Comparison of ENCODE assay signal across 14 cellular contexts in genomic region chr3:37041546-37042195, GRCh38.
"Had no signal": no experiment of that assay in that cellular context is flagged by ENCODE, and none has a peak within 500 bp of the region (broad histone marks: within the 10 kb centered on the region; RNA-seq: fewer than 3 reads in every experiment).

No MANE protein-coding gene starts in this region.

- ATAC-seq: activated T-helper 17 cell treated with anti-CD3 and anti-CD28 coated beads, Interleukin-2, amount 50 U/mL, for 72 hours; effector memory CD8-positive, alpha-beta T cell; stimulated activated naive CD8-positive, alpha-beta T cell treated with anti-CD3 and anti-CD28 coated beads, Interleukin-15, amount 100 ng/mL, for 72 hours had no signal

- FAIRE-seq: TTC549, urothelium cell line had no signal

- DNase-seq: activated CD4-positive, alpha-beta T cell treated with anti-CD3 and anti-CD28 coated beads, Interleukin-2, amount 10 ng/mL, durations not matched to agents 7 days and 5 days; activated CD4-positive, CD25-positive, alpha-beta regulatory T cell; activated naive CD4-positive, alpha-beta T cell treated with anti-CD3 and anti-CD28 coated beads for 36 hours; activated T-cell treated with anti-CD3 and anti-CD28 coated beads for 4 hours; effector memory CD8-positive, alpha-beta T cell; mesenchymal stem cell; stimulated activated CD4-positive, alpha-beta T cell treated with anti-CD3 and anti-CD28 coated beads, Interleukin-4, amount 100 ng/mL, for 4 hours; stimulated activated naive CD8-positive, alpha-beta T cell treated with anti-CD3 and anti-CD28 coated beads, Interleukin-15, amount 100 ng/mL, for 72 hours; T-helper 2 cell had no signal

- H3K4me3 ChIP-seq: skin epidermis, thoracic aorta had no signal
